Comparison of ENCODE assay signal across 2 cellular contexts in genomic region chr17:73311428-73311780, GRCh38.
TF ChIP-seq lines count a peak whose summit lies in the region.

No MANE protein-coding gene starts in this region.

TF ChIP-seq in HepG2, 621 proteins besides CTCF, POLR2A, EP300 and RAD21 (continued from another document and continues in another):
- TF ChIP-seq ATF7-NPFF (CRISPR knock-in tag; IDR thresholded peaks at IDR 0.05; ENCODE audit: low read depth) (no peak; the same call in 1 of the 2 replicates), CEBPG (CRISPR knock-in tag; IDR thresholded peaks at IDR 0.05) (no peak), ZBTB49 (CRISPR knock-in tag; IDR thresholded peaks at IDR 0.05; ENCODE audit: borderline replicate concordance) (no peak), CREM (IDR thresholded peaks at IDR 0.05) (no peak), CREM (CRISPR knock-in tag; IDR thresholded peaks at IDR 0.05) (no peak), THAP11 (CRISPR knock-in tag; IDR thresholded peaks at IDR 0.05) (no peak), ZNF572 (CRISPR knock-in tag; IDR thresholded peaks at IDR 0.05) (0 out of 2 replicates have a peak, but pooled peaks have one; percentile 15), ZNF296 (CRISPR knock-in tag; conservative IDR thresholded peaks at IDR 0.05) (0 out of 2 replicates have a peak, but pooled peaks have one; percentile 76), HOXA5 (CRISPR knock-in tag; IDR thresholded peaks at IDR 0.05) (no peak), AGO1 (IDR thresholded peaks at IDR 0.05; ENCODE audit: low read depth, low read length, poor library complexity, severe bottlenecking) (no peak), GPN1 (CRISPR knock-in tag; IDR thresholded peaks at IDR 0.05; ENCODE audit: borderline replicate concordance) (no peak), ZNF333 (CRISPR knock-in tag; IDR thresholded peaks at IDR 0.05; ENCODE audit: borderline replicate concordance) (0 out of 2 replicates have a peak, but pooled peaks have one; percentile 52), ZHX2 (IDR thresholded peaks at IDR 0.05; ENCODE audit: low read depth) (no peak), ZHX2 (CRISPR knock-in tag; IDR thresholded peaks at IDR 0.05; ENCODE audit: borderline replicate concordance) (0 out of 2 replicates have a peak, but pooled peaks have one; percentile 6), ZZZ3 (CRISPR knock-in tag; IDR thresholded peaks at IDR 0.05; ENCODE audit: borderline replicate concordance) (no peak), ZSCAN21 (CRISPR knock-in tag; IDR thresholded peaks at IDR 0.05; ENCODE audit: borderline replicate concordance) (no peak), ZNF660 (CRISPR knock-in tag; IDR thresholded peaks at IDR 0.05; ENCODE audit: borderline replicate concordance, low read depth) (no peak), ADNP (CRISPR knock-in tag; IDR thresholded peaks at IDR 0.05) (no peak), AGO2 (optimal IDR thresholded peaks at IDR 0.05; ENCODE audit: low read depth, low read length) (peak; percentile 75), SRSF1 (optimal IDR thresholded peaks at IDR 0.05; ENCODE audit: low read depth, low read length) (peak; percentile 42), ISX (CRISPR knock-in tag; conservative IDR thresholded peaks at IDR 0.05) (no peak), REXO4 (CRISPR knock-in tag; IDR thresholded peaks at IDR 0.05; ENCODE audit: borderline replicate concordance) (no peak), ZNF326 (CRISPR knock-in tag; IDR thresholded peaks at IDR 0.05; ENCODE audit: borderline replicate concordance) (no peak), KDM5B (CRISPR knock-in tag; IDR thresholded peaks at IDR 0.05; ENCODE audit: borderline replicate concordance) (no peak), ZNF784 (CRISPR knock-in tag; IDR thresholded peaks at IDR 0.05; ENCODE audit: borderline replicate concordance) (no peak), HNF4A (CRISPR knock-in tag; IDR thresholded peaks at IDR 0.05) (no peak), SP4 (CRISPR knock-in tag; IDR thresholded peaks at IDR 0.05) (no peak)

TF ChIP-seq in GM12891, 5 proteins besides CTCF, POLR2A, EP300 and RAD21 (continued from another document):
- TF ChIP-seq SPI1 (IDR thresholded peaks at IDR 0.05; ENCODE audit: low read depth, low read length) (no peak), PAX5 (IDR thresholded peaks at IDR 0.05; ENCODE audit: insufficient read depth, low read length, severe bottlenecking) (no peak)
